Comparison of ENCODE assay signal across 18 cellular contexts in genomic region chr21:23152130-23152529, GRCh38.
DNase-seq lines count a peak whose midpoint lies in the region; ATAC-seq and TF ChIP-seq lines count a peak whose summit lies in the region.
"Had no signal": no experiment of that assay in that cellular context is flagged by ENCODE, and none has a peak within 500 bp of the region (broad histone marks: within the 10 kb centered on the region; RNA-seq: fewer than 3 reads in every experiment).

No MANE protein-coding gene starts in this region.

- POLR2A ChIA-PET in activated CD4-positive, alpha-beta T cell treated with anti-CD3 and anti-CD28 coated beads for 36 hours (lab: Charles Lee) = no interaction called here

- peak overlapping the region; percentile 12 for H3K27ac ChIP-seq in cardiac muscle cell
- H3K27ac ChIP-seq in heart right ventricle = no peak overlapping the region
- no peak overlapping the region for H3K27ac ChIP-seq in SU-DHL-6 (ENCODE audit: low read depth, low read length)
- H3K27ac ChIP-seq: BLaER1 treated with 17β-estradiol and CSF1 and Interleukin-3, amounts not matched to agents 10 nM and 100 nM; SJSA1 had no signal

- no peak for ATAC-seq in heart right ventricle
- no peak for ATAC-seq in GM21390 (IDR thresholded peaks at IDR 0.05; ENCODE audit: unreplicated experiment)
- ATAC-seq in activated CD4-positive, alpha-beta T cell treated with anti-CD3 and anti-CD28 coated beads for 36 hours = no peak
- ATAC-seq: T-cell had no signal

- H3K27ac Mint-ChIP-seq in activated CD4-positive, alpha-beta T cell treated with anti-CD3 and anti-CD28 coated beads for 36 hours = no peak overlapping the region
- H3K27ac Mint-ChIP-seq: T-cell had no signal

- no peak overlapping the region for H3K9ac ChIP-seq in SU-DHL-6 (ENCODE audit: low read length)
- H3K9ac ChIP-seq: BLaER1 treated with 17β-estradiol and CSF1 and Interleukin-3, amounts not matched to agents 10 nM and 100 nM had no signal

- peaks cover 6% of the 10 kb centered on the region for H3K9me3 Mint-ChIP-seq in activated CD4-positive, alpha-beta T cell treated with anti-CD3 and anti-CD28 coated beads for 36 hours (ENCODE audit: low read depth)

- no peaks in the 10 kb centered on the region for H3K79me2 ChIP-seq in SU-DHL-6 (ENCODE audit: insufficient read depth, low read length)

- no peaks in the 10 kb centered on the region for H4K20me1 ChIP-seq in SU-DHL-6 (ENCODE audit: low read depth, low read length)
- H4K20me1 ChIP-seq: BLaER1 treated with 17β-estradiol and CSF1 and Interleukin-3, amounts not matched to agents 10 nM and 100 nM had no signal

- WGBS in heart right ventricle, 2 donors = 46 to 57% methylated on average over 1 of the region's 1 CpG

- no peaks in the 10 kb centered on the region for H3K9me2 ChIP-seq in SU-DHL-6 (replicated peaks; ENCODE audit: insufficient read depth, low read length)

- H3K4me3 ChIP-seq in cardiac muscle cell (no peak overlapping the region), heart right ventricle (no peak overlapping the region), SU-DHL-6 (ENCODE audit: insufficient read depth, low read length, poor library complexity, severe bottlenecking) (no peak overlapping the region)
- H3K4me3 ChIP-seq: BLaER1 treated with 17β-estradiol and CSF1 and Interleukin-3, amounts not matched to agents 10 nM and 100 nM; SJSA1 had no signal

- TF ChIP-seq CTCF in cardiac muscle cell (IDR thresholded peaks at IDR 0.05; ENCODE audit: low read depth, low read length) (no peak), heart right ventricle (IDR thresholded peaks at IDR 0.05) (no peak), SU-DHL-6 (IDR thresholded peaks at IDR 0.05; ENCODE audit: insufficient read depth, low read length, poor library complexity, severe bottlenecking) (no peak)

- H3K4me1 ChIP-seq in cardiac muscle cell (ENCODE audit: low read depth) = no peaks in the 10 kb centered on the region
- no peaks in the 10 kb centered on the region for H3K4me1 ChIP-seq in heart right ventricle
- H3K4me1 ChIP-seq: BLaER1 treated with 17β-estradiol and CSF1 and Interleukin-3, amounts not matched to agents 10 nM and 100 nM; SJSA1 had no signal

- H3K27me3 Mint-ChIP-seq in activated CD4-positive, alpha-beta T cell treated with anti-CD3 and anti-CD28 coated beads for 36 hours = no peaks in the 10 kb centered on the region
- H3K27me3 Mint-ChIP-seq: T-cell had no signal

- peak overlapping the region; percentile 60 for H2AFZ ChIP-seq in SU-DHL-6 (ENCODE audit: low read depth, low read length, severe bottlenecking)

- DNase-seq in cardiac muscle cell (ENCODE audit: low read depth in 1 of 2, low spot score in 1 of 2) = no peak
- no peak for DNase-seq in heart right ventricle
- peak; percentile 10 for DNase-seq in NAMALWA (ENCODE audit: low spot score)
- no peak for DNase-seq in stimulated activated naive CD4-positive, alpha-beta T cell (lab: John Stamatoyannopoulos, UW)
- DNase-seq in activated CD4-positive, alpha-beta T cell treated with anti-CD3 and anti-CD28 coated beads for 36 hours = no peak
- DNase-seq: DMS153; EL; H9; Karpas-422; MV-4-11; NCI-H510A; NK-92 treated with Interleukin-12 subunit alpha and Interleukin-12 subunit beta, amount 100 ng/mL, for 24 hours; T-cell; T1000 had no signal

- H3F3A ChIP-seq in SU-DHL-6 (ENCODE audit: insufficient read depth) = no peaks in the 10 kb centered on the region

- peaks cover 3% of the 10 kb centered on the region for H3K9me3 ChIP-seq in cardiac muscle cell (ENCODE audit: low read depth)
- H3K9me3 ChIP-seq in heart right ventricle = peaks cover 0 to 4% (median 0%) of the 10 kb centered on the region in 11 donors
- H3K9me3 ChIP-seq in SU-DHL-6 (ENCODE audit: insufficient read depth, low read length) = no peaks in the 10 kb centered on the region
- H3K9me3 ChIP-seq: BLaER1 treated with 17β-estradiol and CSF1 and Interleukin-3, amounts not matched to agents 10 nM and 100 nM; SJSA1 had no signal

- H3K4me3 Mint-ChIP-seq in activated CD4-positive, alpha-beta T cell treated with anti-CD3 and anti-CD28 coated beads for 36 hours = no peak overlapping the region
- H3K4me3 Mint-ChIP-seq: H9, T-cell had no signal

- no peak overlapping the region for H3K4me2 ChIP-seq in SU-DHL-6 (ENCODE audit: low read depth, low read length, poor library complexity, severe bottlenecking)
- H3K4me2 ChIP-seq: BLaER1 treated with 17β-estradiol and CSF1 and Interleukin-3, amounts not matched to agents 10 nM and 100 nM had no signal

- H3K4me1 Mint-ChIP-seq in activated CD4-positive, alpha-beta T cell treated with anti-CD3 and anti-CD28 coated beads for 36 hours = no peaks in the 10 kb centered on the region
- H3K4me1 Mint-ChIP-seq: H9, T-cell had no signal

- no peaks in the 10 kb centered on the region for H3K36me3 Mint-ChIP-seq in activated CD4-positive, alpha-beta T cell treated with anti-CD3 and anti-CD28 coated beads for 36 hours (ENCODE audit: low read depth)
- H3K36me3 Mint-ChIP-seq: T-cell had no signal

- intact Hi-C loops in heart right ventricle (cut with DNase I) = no loop called here
- intact Hi-C loops in activated CD4-positive, alpha-beta T cell treated with anti-CD3 and anti-CD28 coated beads for 36 hours (cut with DNase I, micrococcal nuclease) = no loop called here

- H3K27me3 ChIP-seq in cardiac muscle cell (no peaks in the 10 kb centered on the region), heart right ventricle (no peaks in the 10 kb centered on the region), SU-DHL-6 (ENCODE audit: low read length) (no peaks in the 10 kb centered on the region)
- H3K27me3 ChIP-seq: BLaER1 treated with 17β-estradiol and CSF1 and Interleukin-3, amounts not matched to agents 10 nM and 100 nM; SJSA1 had no signal

- CTCF ChIA-PET in activated CD4-positive, alpha-beta T cell treated with anti-CD3 and anti-CD28 coated beads for 36 hours (lab: Charles Lee) = no interaction called here

- no peaks in the 10 kb centered on the region for H3K36me3 ChIP-seq in cardiac muscle cell
- H3K36me3 ChIP-seq in heart right ventricle = no peaks in the 10 kb centered on the region
- no peaks in the 10 kb centered on the region; the same call in 1 of the 2 replicates for H3K36me3 ChIP-seq in SU-DHL-6 (ENCODE audit: low read length)
- H3K36me3 ChIP-seq: BLaER1 treated with 17β-estradiol and CSF1 and Interleukin-3, amounts not matched to agents 10 nM and 100 nM; SJSA1 had no signal
